11 cellular contexts compared by ENCODE assay signal in genomic region chr12:124380793-124381453, GRCh38.
A peak's percentile ranks its signal among the peaks of the same experiment; 100 is the strongest.
DNase-seq lines count a peak whose midpoint lies in the region; ATAC-seq, FAIRE-seq and TF ChIP-seq lines count a peak whose summit lies in the region.
"Had no signal": no experiment of that assay in that cellular context is flagged by ENCODE, and none has a peak within 500 bp of the region (broad histone marks: within the 10 kb centered on the region; RNA-seq: fewer than 3 reads in every experiment).

No MANE protein-coding gene starts in this region.

- POLR2A ChIA-PET in activated CD4-positive, alpha-beta T cell treated with anti-CD3 and anti-CD28 coated beads, Interleukin-2, amount 10 ng/mL, durations not matched to agents 7 days and 5 days (lab: Charles Lee): no interaction called here

- no peaks in the 10 kb centered on the region for H3K4me1 Mint-ChIP-seq in activated CD4-positive, alpha-beta T cell treated with anti-CD3 and anti-CD28 coated beads, Interleukin-2, amount 10 ng/mL, durations not matched to agents 7 days and 5 days
- no peaks in the 10 kb centered on the region for H3K4me1 Mint-ChIP-seq in activated CD8-positive, alpha-beta memory T cell treated with anti-CD3 and anti-CD28 coated beads, Interleukin-2, amount 10 ng/mL, durations not matched to agents 7 days and 5 days

- CTCF ChIA-PET in activated CD4-positive, alpha-beta T cell treated with anti-CD3 and anti-CD28 coated beads, Interleukin-2, amount 10 ng/mL, durations not matched to agents 7 days and 5 days (lab: Charles Lee): interaction anchor here (1.0 to 1.5 kb wide), 2 partner anchors 14 to 19 kb away, joined by 3 read pairs; no protein-coding TSS in a partner anchor
- CTCF ChIA-PET in activated CD8-positive, alpha-beta memory T cell treated with anti-CD3 and anti-CD28 coated beads, Interleukin-2, amount 10 ng/mL, durations not matched to agents 7 days and 5 days (lab: Charles Lee): interaction anchor here (1.9 kb wide), 1 partner anchor 19 kb away, joined by 5 read pairs; no protein-coding TSS in a partner anchor

- no peak for TF ChIP-seq POLR2A in upper lobe of left lung (IDR thresholded peaks at IDR 0.05)

- H3K4me3 ChIP-seq in bronchial epithelial cell (ENCODE audit: low read depth, low read length): no peak overlapping the region
- peak overlapping the region; percentile 26 to 37 for H3K4me3 ChIP-seq in muscle layer of duodenum (ENCODE audit: low read depth in 1 of 2, low read length in 2 of 2)
- H3K4me3 ChIP-seq in upper lobe of left lung: no peak overlapping the region

- H3K27ac Mint-ChIP-seq in activated CD4-positive, alpha-beta T cell treated with anti-CD3 and anti-CD28 coated beads, Interleukin-2, amount 10 ng/mL, durations not matched to agents 7 days and 5 days: peak overlapping the region; percentile 78
- H3K27ac Mint-ChIP-seq in activated CD8-positive, alpha-beta memory T cell treated with anti-CD3 and anti-CD28 coated beads, Interleukin-2, amount 10 ng/mL, durations not matched to agents 7 days and 5 days: no peak overlapping the region

- peaks cover 20% of the 10 kb centered on the region for H3K36me3 ChIP-seq in bronchial epithelial cell (ENCODE audit: control insufficient read depth, insufficient read depth, low read length)
- H3K36me3 ChIP-seq in muscle layer of duodenum (ENCODE audit: control insufficient read depth in 1 of 2, insufficient read depth in 2 of 2, low read length in 2 of 2): peaks cover 50 to 53% of the 10 kb centered on the region in 2 donors
- H3K36me3 ChIP-seq in upper lobe of left lung: peaks cover 7 to 86% (median 61%) of the 10 kb centered on the region in 4 donors

- H3K27me3 ChIP-seq in bronchial epithelial cell (ENCODE audit: control insufficient read depth, insufficient read depth, low read length) (no peaks in the 10 kb centered on the region), muscle layer of duodenum (ENCODE audit: low read depth, low read length) (no peaks in the 10 kb centered on the region), upper lobe of left lung (no peaks in the 10 kb centered on the region)

- H3K27ac ChIP-seq in muscle layer of duodenum (ENCODE audit: low read length) (peak overlapping the region; percentile 83), upper lobe of left lung (peak overlapping the region; percentile 75 to 89 (median 88))

- H3K4me1 ChIP-seq in muscle layer of duodenum (ENCODE audit: control insufficient read depth in 1 of 2, insufficient read depth in 2 of 2, low read length in 2 of 2) (peaks cover 25 to 48% of the 10 kb centered on the region in 2 donors), upper lobe of left lung (peaks cover 40 to 66% (median 46%) of the 10 kb centered on the region in 4 donors)

- ATAC-seq in upper lobe of left lung (ENCODE audit: low FRiP score in 2 of 2) (peak in 1 of 2 donors; percentile 1), GM18907 (IDR thresholded peaks at IDR 0.05; ENCODE audit: unreplicated experiment) (no peak), HG02981 (IDR thresholded peaks at IDR 0.05; ENCODE audit: unreplicated experiment) (no peak)
- ATAC-seq in activated CD8-positive, alpha-beta memory T cell treated with anti-CD3 and anti-CD28 coated beads, Interleukin-2, amount 10 ng/mL, durations not matched to agents 7 days and 5 days: no peak

- no peak overlapping the region for H3K4me3 Mint-ChIP-seq in activated CD4-positive, alpha-beta T cell treated with anti-CD3 and anti-CD28 coated beads, Interleukin-2, amount 10 ng/mL, durations not matched to agents 7 days and 5 days
- H3K4me3 Mint-ChIP-seq in activated CD8-positive, alpha-beta memory T cell treated with anti-CD3 and anti-CD28 coated beads, Interleukin-2, amount 10 ng/mL, durations not matched to agents 7 days and 5 days: no peak overlapping the region

- peaks cover 2% of the 10 kb centered on the region for H3K36me3 Mint-ChIP-seq in activated CD4-positive, alpha-beta T cell treated with anti-CD3 and anti-CD28 coated beads, Interleukin-2, amount 10 ng/mL, durations not matched to agents 7 days and 5 days (ENCODE audit: low read depth)
- no peaks in the 10 kb centered on the region for H3K36me3 Mint-ChIP-seq in activated CD8-positive, alpha-beta memory T cell treated with anti-CD3 and anti-CD28 coated beads, Interleukin-2, amount 10 ng/mL, durations not matched to agents 7 days and 5 days

- 47 to 63% methylated on average over 8 of the region's 8 CpGs for WGBS in upper lobe of left lung, 2 donors

- no peaks in the 10 kb centered on the region for H3K9me3 ChIP-seq in muscle layer of duodenum (ENCODE audit: control insufficient read depth in 1 of 2, low read length in 2 of 2)
- no peaks in the 10 kb centered on the region for H3K9me3 ChIP-seq in upper lobe of left lung

- TF ChIP-seq EP300 in upper lobe of left lung (IDR thresholded peaks at IDR 0.05): no peak

- H3K27me3 Mint-ChIP-seq in activated CD4-positive, alpha-beta T cell treated with anti-CD3 and anti-CD28 coated beads, Interleukin-2, amount 10 ng/mL, durations not matched to agents 7 days and 5 days: no peaks in the 10 kb centered on the region
- H3K27me3 Mint-ChIP-seq in activated CD8-positive, alpha-beta memory T cell treated with anti-CD3 and anti-CD28 coated beads, Interleukin-2, amount 10 ng/mL, durations not matched to agents 7 days and 5 days: no peaks in the 10 kb centered on the region

- no peaks in the 10 kb centered on the region for H3K9me3 Mint-ChIP-seq in activated CD4-positive, alpha-beta T cell treated with anti-CD3 and anti-CD28 coated beads, Interleukin-2, amount 10 ng/mL, durations not matched to agents 7 days and 5 days
- H3K9me3 Mint-ChIP-seq in activated CD8-positive, alpha-beta memory T cell treated with anti-CD3 and anti-CD28 coated beads, Interleukin-2, amount 10 ng/mL, durations not matched to agents 7 days and 5 days (ENCODE audit: low read depth): no peaks in the 10 kb centered on the region

- peak; percentile 64 for FAIRE-seq in bronchial epithelial cell (lab: Jason Lieb, UNC)
- FAIRE-seq: H1 had no signal

- no peak for DNase-seq in activated CD4-positive, alpha-beta T cell treated with anti-CD3 and anti-CD28 coated beads, Interleukin-2, amount 10 ng/mL, durations not matched to agents 7 days and 5 days
- no peak for DNase-seq in activated CD4-positive, alpha-beta T cell treated with anti-CD3 and anti-CD28 coated beads, Interleukin-2, amount 50 U/mL, for 4 hours
- no peak for DNase-seq in bronchial epithelial cell (ENCODE audit: low read depth)
- peak in 1 of 2 donors; percentile 3 for DNase-seq in upper lobe of left lung
- DNase-seq in activated CD8-positive, alpha-beta memory T cell treated with anti-CD3 and anti-CD28 coated beads, Interleukin-2, amount 10 ng/mL, durations not matched to agents 7 days and 5 days: no peak
- DNase-seq: NCI-H69; stimulated activated CD4-positive, alpha-beta T cell treated with anti-CD3 and anti-CD28 coated beads, Interleukin-2, amount 100 ng/mL, for 24 hours had no signal

- no peak for TF ChIP-seq CTCF in bronchial epithelial cell (IDR thresholded peaks at IDR 0.05; ENCODE audit: insufficient read depth, low read length, severe bottlenecking)
- no peak for TF ChIP-seq CTCF in upper lobe of left lung (IDR thresholded peaks at IDR 0.05)

Comparison
In these comparisons a context has a peak if more than half of its experiments do, and no peak if none do; other contexts are left out.
1. H3K4me3 ChIP-seq: peak in muscle layer of duodenum (2 of 2); none in bronchial epithelial cell (single experiment) and upper lobe of left lung (0 of 4).